ENCODE assay signal across 1 cellular context in the genomic region with DNA sequence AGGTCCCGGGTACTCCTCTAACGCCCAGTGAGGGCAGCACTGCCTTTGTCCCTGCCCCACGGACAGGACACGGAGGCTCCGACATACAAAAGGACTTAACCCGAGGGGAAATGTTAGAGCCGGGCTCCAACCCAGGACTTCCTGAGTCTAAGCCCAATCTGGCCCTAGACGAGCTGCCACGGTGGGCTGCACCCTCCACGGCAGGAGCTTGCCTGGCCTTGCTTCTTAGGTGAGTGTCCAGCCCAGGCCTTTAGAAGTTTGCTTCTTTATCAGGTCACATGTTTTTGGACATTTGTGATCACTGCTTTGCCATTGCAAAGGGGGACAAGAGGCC.
TF ChIP-seq lines count a peak whose summit lies in the region.

No MANE protein-coding gene starts in this region.

TF ChIP-seq in endothelial cell of umbilical vein, 7 proteins besides CTCF, POLR2A, EP300 and RAD21:
- TF ChIP-seq GATA2 (IDR thresholded peaks at IDR 0.05; ENCODE audit: insufficient read depth, insufficient read length, low read depth, low read length): no peak
